In genomic region chr10:2117641-2118040, GRCh38 we compare ENCODE assay signal across 19 cellular contexts.
DNase-seq lines count a peak whose midpoint lies in the region; ATAC-seq, FAIRE-seq and TF ChIP-seq lines count a peak whose summit lies in the region.
"Had no signal": no experiment of that assay in that cellular context is flagged by ENCODE, and none has a peak within 500 bp of the region (broad histone marks: within the 10 kb centered on the region; RNA-seq: fewer than 3 reads in every experiment).

No MANE protein-coding gene starts in this region.

- no peaks in the 10 kb centered on the region for H3K9me1 ChIP-seq in keratinocyte (ENCODE audit: control insufficient read depth, extremely low read depth, insufficient read depth, low read length)

- no peak overlapping the region for H3K4me3 Mint-ChIP-seq in CD4-positive, alpha-beta T cell
- H3K4me3 Mint-ChIP-seq: B cell; CD4-positive, alpha-beta memory T cell; GM23338 had no signal

- no peaks in the 10 kb centered on the region for H3K36me3 ChIP-seq in keratinocyte (ENCODE audit: control insufficient read depth in 2 of 2, extremely low read depth in 1 of 2, insufficient read depth in 2 of 2, low read length in 2 of 2)

- ATAC-seq in CD4-positive, alpha-beta T cell (ENCODE audit: poor library complexity): no peak
- ATAC-seq: GM23338 had no signal

- no peak overlapping the region for H3K27ac Mint-ChIP-seq in CD4-positive, alpha-beta T cell
- H3K27ac Mint-ChIP-seq: B cell; CD4-positive, alpha-beta memory T cell; GM23338 had no signal

- H3K4me1 ChIP-seq in keratinocyte (ENCODE audit: control insufficient read depth, extremely low read depth, insufficient read depth, low read length): peaks cover 28% of the 10 kb centered on the region

- CTCF ChIA-PET in RWPE1 (lab: Yijun Ruan, JAX): no interaction called here
- CTCF ChIA-PET in CD4-positive, alpha-beta T cell (lab: Charles Lee): no interaction called here

- H3K9ac ChIP-seq in keratinocyte (ENCODE audit: control insufficient read depth, extremely low read depth, insufficient read depth, low read length): peak overlapping the region; percentile 13

- intact Hi-C loops in CD4-positive, alpha-beta T cell (cut with DNase I, micrococcal nuclease): no loop called here

- H3K9me3 Mint-ChIP-seq in CD4-positive, alpha-beta T cell: no peaks in the 10 kb centered on the region
- H3K9me3 Mint-ChIP-seq: CD4-positive, alpha-beta memory T cell had no signal

- H3K4me3 ChIP-seq in epithelial cell of esophagus (ENCODE audit: low read length): no peak overlapping the region
- no peak overlapping the region for H3K4me3 ChIP-seq in keratinocyte (ENCODE audit: control insufficient read depth in 2 of 3, extremely low read depth in 1 of 3, insufficient read depth in 2 of 3, low read depth in 1 of 3, low read length in 3 of 3)
- H3K4me3 ChIP-seq: GM23338 had no signal

- H4K20me1 ChIP-seq in keratinocyte (ENCODE audit: control insufficient read depth, extremely low read depth, insufficient read depth, low read length): no peaks in the 10 kb centered on the region

- no peaks in the 10 kb centered on the region for H3K36me3 Mint-ChIP-seq in CD4-positive, alpha-beta T cell (ENCODE audit: low read depth)
- H3K36me3 Mint-ChIP-seq: CD4-positive, alpha-beta memory T cell had no signal

- dilution Hi-C loops in keratinocyte (cut with MboI; ENCODE audit: extremely low pct_ligation_motif_present, low sequenced_read_pairs): no loop called here

- H3K27me3 Mint-ChIP-seq in CD4-positive, alpha-beta T cell: no peaks in the 10 kb centered on the region
- H3K27me3 Mint-ChIP-seq: B cell had no signal

- peaks cover 20% of the 10 kb centered on the region for H3K9me3 ChIP-seq in keratinocyte (ENCODE audit: control insufficient read depth, low read depth, low read length)
- H3K9me3 ChIP-seq in CD4-positive, alpha-beta T cell (ENCODE audit: control insufficient read depth, low read length): no peaks in the 10 kb centered on the region

- POLR2A ChIA-PET in RWPE1 (lab: Yijun Ruan, JAX; ENCODE audit: low non-redundant PET): no interaction called here
- POLR2A ChIA-PET in CD4-positive, alpha-beta T cell (lab: Charles Lee): no interaction called here

- H3K27ac ChIP-seq in RWPE1: peak overlapping the region; percentile 67
- peak overlapping the region; percentile 72 for H3K27ac ChIP-seq in keratinocyte (ENCODE audit: control insufficient read depth, insufficient read depth, low read length)
- no peak overlapping the region for H3K27ac ChIP-seq in CD4-positive, alpha-beta T cell (ENCODE audit: low read depth, low read length)
- H3K27ac ChIP-seq: HL-60 had no signal

- FAIRE-seq in keratinocyte (lab: Jason Lieb, UNC): peak; percentile 46
- FAIRE-seq: A204.1, D721Med, GM12892 had no signal

- no peak overlapping the region for H3K4me2 ChIP-seq in keratinocyte (ENCODE audit: control insufficient read depth, extremely low read depth, insufficient read depth, low read depth, low read length)
- H3K4me2 ChIP-seq: GM23338 had no signal

- no peak for TF ChIP-seq CTCF in RWPE1 (conservative IDR thresholded peaks at IDR 0.05; ENCODE audit: low read depth)
- no peak for TF ChIP-seq CTCF in epithelial cell of esophagus (IDR thresholded peaks at IDR 0.05; ENCODE audit: insufficient read depth, low read depth, low read length, missing control alignments)
- TF ChIP-seq CTCF in keratinocyte (optimal IDR thresholded peaks at IDR 0.05 in 1 of 3, IDR thresholded peaks at IDR 0.05 in 1 of 3, conservative IDR thresholded peaks at IDR 0.05 in 1 of 3; ENCODE audit: extremely low read depth in 1 of 3, insufficient read depth in 2 of 3, low read length in 3 of 3): no peak
- no peak for TF ChIP-seq CTCF in CD4-positive, alpha-beta T cell (IDR thresholded peaks at IDR 0.05)

- peak; percentile 42 for DNase-seq in RWPE1 (ENCODE audit: low spot score)
- peak; percentile 94 for DNase-seq in epithelial cell of esophagus (ENCODE audit: low read depth)
- peak; percentile 44 for DNase-seq in keratinocyte (ENCODE audit: low read depth, low spot score)
- no peak for DNase-seq in CD4-positive, alpha-beta T cell
- DNase-seq in activated CD4-positive, alpha-beta T cell treated with anti-CD3 and anti-CD28 coated beads, Interleukin-2, amount 50 U/mL, for 1 hour: no peak
- DNase-seq in activated T-cell treated with anti-CD3 and anti-CD28 coated beads, Interleukin-2, amount 50 U/mL, for 48 hours: no peak
- DNase-seq in mesenteric fat pad (ENCODE audit: low spot score): no peak
- DNase-seq: C1 segment of cervical spinal cord; CD4-positive, alpha-beta memory T cell; DMS153; DND-41; GDM1; H7 had no signal

- H2AFZ ChIP-seq in keratinocyte (ENCODE audit: control insufficient read depth, low read length): no peak overlapping the region
- H2AFZ ChIP-seq: GM23338 had no signal

- H3K4me1 Mint-ChIP-seq in CD4-positive, alpha-beta T cell (ENCODE audit: low read depth): no peaks in the 10 kb centered on the region
- H3K4me1 Mint-ChIP-seq: B cell; CD4-positive, alpha-beta memory T cell had no signal

- H3K79me2 ChIP-seq in keratinocyte (ENCODE audit: control insufficient read depth, insufficient read depth, low read length): no peaks in the 10 kb centered on the region

- no peaks in the 10 kb centered on the region for H3K27me3 ChIP-seq in keratinocyte (ENCODE audit: control insufficient read depth, extremely low read depth, insufficient read depth, low read length)
- no peaks in the 10 kb centered on the region for H3K27me3 ChIP-seq in CD4-positive, alpha-beta T cell (ENCODE audit: control insufficient read depth, insufficient read depth, low read length)

Comparison
In these comparisons a context has a peak if more than half of its experiments do, and no peak if none do; other contexts are left out.
1. DNase-seq: peak in RWPE1 (single experiment), epithelial cell of esophagus (single experiment) and keratinocyte (single experiment); none in CD4-positive, alpha-beta T cell (0 of 10), activated CD4-positive, alpha-beta T cell treated with anti-CD3 and anti-CD28 coated beads, Interleukin-2, amount 50 U/mL, for 1 hour (single experiment), activated T-cell treated with anti-CD3 and anti-CD28 coated beads, Interleukin-2, amount 50 U/mL, for 48 hours (0 of 2) and mesenteric fat pad (single experiment).